1 cellular context compared by ENCODE assay signal in the genomic region with DNA sequence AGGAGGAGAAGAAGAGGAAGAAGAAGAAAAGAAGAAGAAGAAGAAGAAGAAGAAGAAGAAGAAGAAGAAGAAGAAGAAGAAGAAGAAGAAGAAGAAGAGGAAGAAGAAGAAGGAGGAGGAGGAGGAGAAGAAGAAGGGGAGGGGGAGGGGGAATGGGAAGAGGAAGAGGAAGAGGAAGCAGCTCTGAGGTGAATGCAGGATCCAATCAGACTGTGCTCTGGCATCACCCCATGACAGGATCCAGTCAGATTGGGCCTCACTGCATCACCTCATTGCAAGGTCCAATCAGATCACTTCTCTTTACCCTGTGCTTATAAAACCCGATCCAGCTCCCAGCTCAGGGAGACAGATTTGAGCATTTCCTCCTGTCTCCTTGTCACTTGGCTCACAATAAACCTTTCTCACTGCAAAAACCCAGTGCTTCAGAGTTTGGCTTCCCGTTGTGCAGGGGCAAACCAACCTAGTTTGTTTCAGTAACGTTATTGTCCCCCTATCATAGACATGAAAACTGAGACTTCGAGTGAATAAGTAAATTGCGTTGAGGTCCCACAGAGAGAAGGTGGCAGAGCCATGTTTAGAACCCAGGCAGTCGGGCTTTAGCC.
TF ChIP-seq lines count a peak whose summit lies in the region.

No MANE protein-coding gene starts in this region.

TF ChIP-seq in HepG2, 621 proteins besides CTCF, POLR2A, EP300 and RAD21 (continues in another document):
- no peak for TF ChIP-seq ZNF431 (CRISPR knock-in tag; IDR thresholded peaks at IDR 0.05; ENCODE audit: borderline replicate concordance, low read depth)
- TF ChIP-seq ZNF766 (CRISPR knock-in tag; IDR thresholded peaks at IDR 0.05; ENCODE audit: borderline replicate concordance): no peak
- TF ChIP-seq, protein P1, sequence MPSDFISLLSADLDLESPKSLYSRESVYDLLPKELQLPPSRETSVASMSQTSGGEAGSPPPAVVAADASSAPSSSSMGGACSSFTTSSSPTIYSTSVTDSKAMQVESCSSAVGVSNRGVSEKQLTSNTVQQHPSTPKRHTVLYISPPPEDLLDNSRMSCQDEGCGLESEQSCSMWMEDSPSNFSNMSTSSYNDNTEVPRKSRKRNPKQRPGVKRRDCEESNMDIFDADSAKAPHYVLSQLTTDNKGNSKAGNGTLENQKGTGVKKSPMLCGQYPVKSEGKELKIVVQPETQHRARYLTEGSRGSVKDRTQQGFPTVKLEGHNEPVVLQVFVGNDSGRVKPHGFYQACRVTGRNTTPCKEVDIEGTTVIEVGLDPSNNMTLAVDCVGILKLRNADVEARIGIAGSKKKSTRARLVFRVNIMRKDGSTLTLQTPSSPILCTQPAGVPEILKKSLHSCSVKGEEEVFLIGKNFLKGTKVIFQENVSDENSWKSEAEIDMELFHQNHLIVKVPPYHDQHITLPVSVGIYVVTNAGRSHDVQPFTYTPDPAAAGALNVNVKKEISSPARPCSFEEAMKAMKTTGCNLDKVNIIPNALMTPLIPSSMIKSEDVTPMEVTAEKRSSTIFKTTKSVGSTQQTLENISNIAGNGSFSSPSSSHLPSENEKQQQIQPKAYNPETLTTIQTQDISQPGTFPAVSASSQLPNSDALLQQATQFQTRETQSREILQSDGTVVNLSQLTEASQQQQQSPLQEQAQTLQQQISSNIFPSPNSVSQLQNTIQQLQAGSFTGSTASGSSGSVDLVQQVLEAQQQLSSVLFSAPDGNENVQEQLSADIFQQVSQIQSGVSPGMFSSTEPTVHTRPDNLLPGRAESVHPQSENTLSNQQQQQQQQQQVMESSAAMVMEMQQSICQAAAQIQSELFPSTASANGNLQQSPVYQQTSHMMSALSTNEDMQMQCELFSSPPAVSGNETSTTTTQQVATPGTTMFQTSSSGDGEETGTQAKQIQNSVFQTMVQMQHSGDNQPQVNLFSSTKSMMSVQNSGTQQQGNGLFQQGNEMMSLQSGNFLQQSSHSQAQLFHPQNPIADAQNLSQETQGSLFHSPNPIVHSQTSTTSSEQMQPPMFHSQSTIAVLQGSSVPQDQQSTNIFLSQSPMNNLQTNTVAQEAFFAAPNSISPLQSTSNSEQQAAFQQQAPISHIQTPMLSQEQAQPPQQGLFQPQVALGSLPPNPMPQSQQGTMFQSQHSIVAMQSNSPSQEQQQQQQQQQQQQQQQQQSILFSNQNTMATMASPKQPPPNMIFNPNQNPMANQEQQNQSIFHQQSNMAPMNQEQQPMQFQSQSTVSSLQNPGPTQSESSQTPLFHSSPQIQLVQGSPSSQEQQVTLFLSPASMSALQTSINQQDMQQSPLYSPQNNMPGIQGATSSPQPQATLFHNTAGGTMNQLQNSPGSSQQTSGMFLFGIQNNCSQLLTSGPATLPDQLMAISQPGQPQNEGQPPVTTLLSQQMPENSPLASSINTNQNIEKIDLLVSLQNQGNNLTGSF (CRISPR knock-in tag; IDR thresholded peaks at IDR 0.05): no peak
- no peak for TF ChIP-seq ZNF292 (CRISPR knock-in tag; IDR thresholded peaks at IDR 0.05; ENCODE audit: borderline replicate concordance, low read depth)
- TF ChIP-seq ZFP41 (CRISPR knock-in tag; IDR thresholded peaks at IDR 0.05; ENCODE audit: borderline replicate concordance): no peak
- no peak for TF ChIP-seq MAFK (conservative IDR thresholded peaks at IDR 0.05 in 1 of 2, IDR thresholded peaks at IDR 0.05 in 1 of 2; ENCODE audit: low read length in 2 of 2)
- no peak for TF ChIP-seq ATF7-NPFF (CRISPR knock-in tag; IDR thresholded peaks at IDR 0.05; ENCODE audit: low read depth)
- no peak for TF ChIP-seq SP2 (CRISPR knock-in tag; IDR thresholded peaks at IDR 0.05)
- TF ChIP-seq CBX1 (IDR thresholded peaks at IDR 0.05; ENCODE audit: low read depth): no peak
- TF ChIP-seq, protein P2, sequence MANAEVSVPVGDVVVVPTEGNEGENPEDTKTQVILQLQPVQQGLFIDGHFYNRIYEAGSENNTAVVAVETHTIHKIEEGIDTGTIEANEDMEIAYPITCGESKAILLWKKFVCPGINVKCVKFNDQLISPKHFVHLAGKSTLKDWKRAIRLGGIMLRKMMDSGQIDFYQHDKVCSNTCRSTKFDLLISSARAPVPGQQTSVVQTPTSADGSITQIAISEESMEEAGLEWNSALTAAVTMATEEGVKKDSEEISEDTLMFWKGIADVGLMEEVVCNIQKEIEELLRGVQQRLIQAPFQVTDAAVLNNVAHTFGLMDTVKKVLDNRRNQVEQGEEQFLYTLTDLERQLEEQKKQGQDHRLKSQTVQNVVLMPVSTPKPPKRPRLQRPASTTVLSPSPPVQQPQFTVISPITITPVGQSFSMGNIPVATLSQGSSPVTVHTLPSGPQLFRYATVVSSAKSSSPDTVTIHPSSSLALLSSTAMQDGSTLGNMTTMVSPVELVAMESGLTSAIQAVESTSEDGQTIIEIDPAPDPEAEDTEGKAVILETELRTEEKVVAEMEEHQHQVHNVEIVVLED (CRISPR knock-in tag; IDR thresholded peaks at IDR 0.05; ENCODE audit: borderline replicate concordance): no peak
- no peak for TF ChIP-seq ETV6 (CRISPR knock-in tag; conservative IDR thresholded peaks at IDR 0.05)
- TF ChIP-seq, protein P3, sequence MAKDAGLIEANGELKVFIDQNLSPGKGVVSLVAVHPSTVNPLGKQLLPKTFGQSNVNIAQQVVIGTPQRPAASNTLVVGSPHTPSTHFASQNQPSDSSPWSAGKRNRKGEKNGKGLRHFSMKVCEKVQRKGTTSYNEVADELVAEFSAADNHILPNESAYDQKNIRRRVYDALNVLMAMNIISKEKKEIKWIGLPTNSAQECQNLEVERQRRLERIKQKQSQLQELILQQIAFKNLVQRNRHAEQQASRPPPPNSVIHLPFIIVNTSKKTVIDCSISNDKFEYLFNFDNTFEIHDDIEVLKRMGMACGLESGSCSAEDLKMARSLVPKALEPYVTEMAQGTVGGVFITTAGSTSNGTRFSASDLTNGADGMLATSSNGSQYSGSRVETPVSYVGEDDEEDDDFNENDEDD (CRISPR knock-in tag; IDR thresholded peaks at IDR 0.05; ENCODE audit: borderline replicate concordance): no peak
- TF ChIP-seq NFYC (CRISPR knock-in tag; IDR thresholded peaks at IDR 0.05): 0 out of 2 replicates have a peak, but pooled peaks have one; percentile 28
- TF ChIP-seq ZNF563 (CRISPR knock-in tag; IDR thresholded peaks at IDR 0.05): no peak
- TF ChIP-seq, protein P4, sequence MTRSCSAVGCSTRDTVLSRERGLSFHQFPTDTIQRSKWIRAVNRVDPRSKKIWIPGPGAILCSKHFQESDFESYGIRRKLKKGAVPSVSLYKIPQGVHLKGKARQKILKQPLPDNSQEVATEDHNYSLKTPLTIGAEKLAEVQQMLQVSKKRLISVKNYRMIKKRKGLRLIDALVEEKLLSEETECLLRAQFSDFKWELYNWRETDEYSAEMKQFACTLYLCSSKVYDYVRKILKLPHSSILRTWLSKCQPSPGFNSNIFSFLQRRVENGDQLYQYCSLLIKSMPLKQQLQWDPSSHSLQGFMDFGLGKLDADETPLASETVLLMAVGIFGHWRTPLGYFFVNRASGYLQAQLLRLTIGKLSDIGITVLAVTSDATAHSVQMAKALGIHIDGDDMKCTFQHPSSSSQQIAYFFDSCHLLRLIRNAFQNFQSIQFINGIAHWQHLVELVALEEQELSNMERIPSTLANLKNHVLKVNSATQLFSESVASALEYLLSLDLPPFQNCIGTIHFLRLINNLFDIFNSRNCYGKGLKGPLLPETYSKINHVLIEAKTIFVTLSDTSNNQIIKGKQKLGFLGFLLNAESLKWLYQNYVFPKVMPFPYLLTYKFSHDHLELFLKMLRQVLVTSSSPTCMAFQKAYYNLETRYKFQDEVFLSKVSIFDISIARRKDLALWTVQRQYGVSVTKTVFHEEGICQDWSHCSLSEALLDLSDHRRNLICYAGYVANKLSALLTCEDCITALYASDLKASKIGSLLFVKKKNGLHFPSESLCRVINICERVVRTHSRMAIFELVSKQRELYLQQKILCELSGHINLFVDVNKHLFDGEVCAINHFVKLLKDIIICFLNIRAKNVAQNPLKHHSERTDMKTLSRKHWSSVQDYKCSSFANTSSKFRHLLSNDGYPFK (CRISPR knock-in tag; IDR thresholded peaks at IDR 0.05; ENCODE audit: borderline replicate concordance): no peak
- TF ChIP-seq EEA1 (CRISPR knock-in tag; IDR thresholded peaks at IDR 0.05; ENCODE audit: borderline replicate concordance): no peak
- TF ChIP-seq, protein P5, sequence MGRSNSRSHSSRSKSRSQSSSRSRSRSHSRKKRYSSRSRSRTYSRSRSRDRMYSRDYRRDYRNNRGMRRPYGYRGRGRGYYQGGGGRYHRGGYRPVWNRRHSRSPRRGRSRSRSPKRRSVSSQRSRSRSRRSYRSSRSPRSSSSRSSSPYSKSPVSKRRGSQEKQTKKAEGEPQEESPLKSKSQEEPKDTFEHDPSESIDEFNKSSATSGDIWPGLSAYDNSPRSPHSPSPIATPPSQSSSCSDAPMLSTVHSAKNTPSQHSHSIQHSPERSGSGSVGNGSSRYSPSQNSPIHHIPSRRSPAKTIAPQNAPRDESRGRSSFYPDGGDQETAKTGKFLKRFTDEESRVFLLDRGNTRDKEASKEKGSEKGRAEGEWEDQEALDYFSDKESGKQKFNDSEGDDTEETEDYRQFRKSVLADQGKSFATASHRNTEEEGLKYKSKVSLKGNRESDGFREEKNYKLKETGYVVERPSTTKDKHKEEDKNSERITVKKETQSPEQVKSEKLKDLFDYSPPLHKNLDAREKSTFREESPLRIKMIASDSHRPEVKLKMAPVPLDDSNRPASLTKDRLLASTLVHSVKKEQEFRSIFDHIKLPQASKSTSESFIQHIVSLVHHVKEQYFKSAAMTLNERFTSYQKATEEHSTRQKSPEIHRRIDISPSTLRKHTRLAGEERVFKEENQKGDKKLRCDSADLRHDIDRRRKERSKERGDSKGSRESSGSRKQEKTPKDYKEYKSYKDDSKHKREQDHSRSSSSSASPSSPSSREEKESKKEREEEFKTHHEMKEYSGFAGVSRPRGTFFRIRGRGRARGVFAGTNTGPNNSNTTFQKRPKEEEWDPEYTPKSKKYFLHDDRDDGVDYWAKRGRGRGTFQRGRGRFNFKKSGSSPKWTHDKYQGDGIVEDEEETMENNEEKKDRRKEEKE (IDR thresholded peaks at IDR 0.05): no peak
- TF ChIP-seq ZMAT3 (CRISPR knock-in tag; conservative IDR thresholded peaks at IDR 0.05): no peak
- TF ChIP-seq, protein P6, sequence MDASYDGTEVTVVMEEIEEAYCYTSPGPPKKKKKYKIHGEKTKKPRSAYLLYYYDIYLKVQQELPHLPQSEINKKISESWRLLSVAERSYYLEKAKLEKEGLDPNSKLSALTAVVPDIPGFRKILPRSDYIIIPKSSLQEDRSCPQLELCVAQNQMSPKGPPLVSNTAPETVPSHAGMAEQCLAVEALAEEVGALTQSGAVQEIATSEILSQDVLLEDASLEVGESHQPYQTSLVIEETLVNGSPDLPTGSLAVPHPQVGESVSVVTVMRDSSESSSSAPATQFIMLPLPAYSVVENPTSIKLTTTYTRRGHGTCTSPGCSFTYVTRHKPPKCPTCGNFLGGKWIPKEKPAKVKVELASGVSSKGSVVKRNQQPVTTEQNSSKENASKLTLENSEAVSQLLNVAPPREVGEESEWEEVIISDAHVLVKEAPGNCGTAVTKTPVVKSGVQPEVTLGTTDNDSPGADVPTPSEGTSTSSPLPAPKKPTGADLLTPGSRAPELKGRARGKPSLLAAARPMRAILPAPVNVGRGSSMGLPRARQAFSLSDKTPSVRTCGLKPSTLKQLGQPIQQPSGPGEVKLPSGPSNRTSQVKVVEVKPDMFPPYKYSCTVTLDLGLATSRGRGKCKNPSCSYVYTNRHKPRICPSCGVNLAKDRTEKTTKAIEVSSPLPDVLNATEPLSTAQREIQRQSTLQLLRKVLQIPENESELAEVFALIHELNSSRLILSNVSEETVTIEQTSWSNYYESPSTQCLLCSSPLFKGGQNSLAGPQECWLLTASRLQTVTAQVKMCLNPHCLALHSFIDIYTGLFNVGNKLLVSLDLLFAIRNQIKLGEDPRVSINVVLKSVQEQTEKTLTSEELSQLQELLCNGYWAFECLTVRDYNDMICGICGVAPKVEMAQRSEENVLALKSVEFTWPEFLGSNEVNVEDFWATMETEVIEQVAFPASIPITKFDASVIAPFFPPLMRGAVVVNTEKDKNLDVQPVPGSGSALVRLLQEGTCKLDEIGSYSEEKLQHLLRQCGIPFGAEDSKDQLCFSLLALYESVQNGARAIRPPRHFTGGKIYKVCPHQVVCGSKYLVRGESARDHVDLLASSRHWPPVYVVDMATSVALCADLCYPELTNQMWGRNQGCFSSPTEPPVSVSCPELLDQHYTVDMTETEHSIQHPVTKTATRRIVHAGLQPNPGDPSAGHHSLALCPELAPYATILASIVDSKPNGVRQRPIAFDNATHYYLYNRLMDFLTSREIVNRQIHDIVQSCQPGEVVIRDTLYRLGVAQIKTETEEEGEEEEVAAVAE (CRISPR knock-in tag; IDR thresholded peaks at IDR 0.05; ENCODE audit: borderline replicate concordance): peak; percentile 94
- TF ChIP-seq ZNF768 (CRISPR knock-in tag; IDR thresholded peaks at IDR 0.05): no peak
- no peak for TF ChIP-seq GABPB1 (CRISPR knock-in tag; IDR thresholded peaks at IDR 0.05)
- TF ChIP-seq, protein P7, sequence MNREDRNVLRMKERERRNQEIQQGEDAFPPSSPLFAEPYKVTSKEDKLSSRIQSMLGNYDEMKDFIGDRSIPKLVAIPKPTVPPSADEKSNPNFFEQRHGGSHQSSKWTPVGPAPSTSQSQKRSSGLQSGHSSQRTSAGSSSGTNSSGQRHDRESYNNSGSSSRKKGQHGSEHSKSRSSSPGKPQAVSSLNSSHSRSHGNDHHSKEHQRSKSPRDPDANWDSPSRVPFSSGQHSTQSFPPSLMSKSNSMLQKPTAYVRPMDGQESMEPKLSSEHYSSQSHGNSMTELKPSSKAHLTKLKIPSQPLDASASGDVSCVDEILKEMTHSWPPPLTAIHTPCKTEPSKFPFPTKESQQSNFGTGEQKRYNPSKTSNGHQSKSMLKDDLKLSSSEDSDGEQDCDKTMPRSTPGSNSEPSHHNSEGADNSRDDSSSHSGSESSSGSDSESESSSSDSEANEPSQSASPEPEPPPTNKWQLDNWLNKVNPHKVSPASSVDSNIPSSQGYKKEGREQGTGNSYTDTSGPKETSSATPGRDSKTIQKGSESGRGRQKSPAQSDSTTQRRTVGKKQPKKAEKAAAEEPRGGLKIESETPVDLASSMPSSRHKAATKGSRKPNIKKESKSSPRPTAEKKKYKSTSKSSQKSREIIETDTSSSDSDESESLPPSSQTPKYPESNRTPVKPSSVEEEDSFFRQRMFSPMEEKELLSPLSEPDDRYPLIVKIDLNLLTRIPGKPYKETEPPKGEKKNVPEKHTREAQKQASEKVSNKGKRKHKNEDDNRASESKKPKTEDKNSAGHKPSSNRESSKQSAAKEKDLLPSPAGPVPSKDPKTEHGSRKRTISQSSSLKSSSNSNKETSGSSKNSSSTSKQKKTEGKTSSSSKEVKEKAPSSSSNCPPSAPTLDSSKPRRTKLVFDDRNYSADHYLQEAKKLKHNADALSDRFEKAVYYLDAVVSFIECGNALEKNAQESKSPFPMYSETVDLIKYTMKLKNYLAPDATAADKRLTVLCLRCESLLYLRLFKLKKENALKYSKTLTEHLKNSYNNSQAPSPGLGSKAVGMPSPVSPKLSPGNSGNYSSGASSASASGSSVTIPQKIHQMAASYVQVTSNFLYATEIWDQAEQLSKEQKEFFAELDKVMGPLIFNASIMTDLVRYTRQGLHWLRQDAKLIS (CRISPR knock-in tag; IDR thresholded peaks at IDR 0.05): no peak
- TF ChIP-seq PHF20 (CRISPR knock-in tag; IDR thresholded peaks at IDR 0.05): no peak
- TF ChIP-seq ZNF552 (CRISPR knock-in tag; IDR thresholded peaks at IDR 0.05; ENCODE audit: borderline replicate concordance): no peak
- TF ChIP-seq, protein P8, sequence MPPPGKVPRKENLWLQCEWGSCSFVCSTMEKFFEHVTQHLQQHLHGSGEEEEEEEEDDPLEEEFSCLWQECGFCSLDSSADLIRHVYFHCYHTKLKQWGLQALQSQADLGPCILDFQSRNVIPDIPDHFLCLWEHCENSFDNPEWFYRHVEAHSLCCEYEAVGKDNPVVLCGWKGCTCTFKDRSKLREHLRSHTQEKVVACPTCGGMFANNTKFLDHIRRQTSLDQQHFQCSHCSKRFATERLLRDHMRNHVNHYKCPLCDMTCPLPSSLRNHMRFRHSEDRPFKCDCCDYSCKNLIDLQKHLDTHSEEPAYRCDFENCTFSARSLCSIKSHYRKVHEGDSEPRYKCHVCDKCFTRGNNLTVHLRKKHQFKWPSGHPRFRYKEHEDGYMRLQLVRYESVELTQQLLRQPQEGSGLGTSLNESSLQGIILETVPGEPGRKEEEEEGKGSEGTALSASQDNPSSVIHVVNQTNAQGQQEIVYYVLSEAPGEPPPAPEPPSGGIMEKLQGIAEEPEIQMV (CRISPR knock-in tag; IDR thresholded peaks at IDR 0.05; ENCODE audit: low read depth): no peak
- no peak for TF ChIP-seq ZNF619 (CRISPR knock-in tag; IDR thresholded peaks at IDR 0.05)
